In the genomic region with DNA sequence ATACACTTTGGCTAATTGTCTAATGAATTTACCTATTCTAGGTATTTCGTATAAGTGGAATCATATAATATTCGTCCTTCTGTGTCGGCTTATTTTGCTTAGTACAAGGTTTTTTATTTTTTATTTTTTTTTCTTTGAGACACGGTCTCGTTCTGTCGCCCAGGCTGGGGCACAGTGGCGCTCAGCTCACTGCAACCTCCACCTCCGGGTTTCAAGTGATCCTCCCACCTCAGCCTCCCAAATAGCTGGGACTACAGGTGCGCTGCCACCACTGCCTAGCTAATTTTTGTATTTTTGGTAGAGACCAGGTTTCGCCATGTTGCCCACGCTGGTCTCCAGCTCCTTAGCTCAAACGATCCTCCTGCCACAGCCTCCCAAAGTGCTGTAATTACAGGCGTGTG, we compare ENCODE assay signal across 8 cellular contexts. TPM values are rescaled to one million over a fixed set of nuclear protein-coding genes. Genes with fewer than 3 reads are reported as not detected.
DNase-seq lines count a peak whose midpoint lies in the region; ATAC-seq, FAIRE-seq and TF ChIP-seq lines count a peak whose summit lies in the region.

No MANE protein-coding gene starts in this region.

- no peaks in the 10 kb centered on the region for H3K9me2 ChIP-seq in GM23248 (ENCODE audit: insufficient read depth)

- in situ Hi-C loops in GM23248 (cut with MboI): no loop called here

- peak overlapping the region; percentile 87 for H3K4me2 ChIP-seq in GM23248 (ENCODE audit: unreplicated experiment)

- DNase-seq in GM23248 (no peak), WTC11 (ENCODE audit: low spot score) (no peak), foreskin fibroblast (no peak), frontal cortex (ENCODE audit: low spot score in 2 of 2) (no peak), NCI-H128 (lab: John Stamatoyannopoulos, UW; ENCODE audit: unreplicated experiment) (no peak)

- POLR2A ChIA-PET in WTC11 (lab: Charles Lee): interaction anchor here (0.6 to 4.7 kb wide), 8 partner anchors 9 to 441 kb away, joined by 3 to 60 read pairs (median 22); a partner anchor contains a TSS

- ATAC-seq in WTC11: no peak
- no peak for ATAC-seq in HG03342 (IDR thresholded peaks at IDR 0.05; ENCODE audit: unreplicated experiment)
- ATAC-seq in activated CD4-positive, CD25-positive, alpha-beta regulatory T cell treated with anti-CD3 and anti-CD28 coated beads, Interleukin-2, amount 50 U/mL, for 24 hours: no peak

- peak overlapping the region; percentile 97 for H3K4me3 Mint-ChIP-seq in WTC11

- WGBS in GM23248 (ENCODE audit: low coverage in 1 of 2, low lambda C conversion rate in 2 of 2, missing lambda C conversion rate in 2 of 2), 2 experiments: 70 to 72% methylated on average over 13 of the region's 13 CpGs

- H3K79me2 ChIP-seq in GM23248 (ENCODE audit: insufficient read depth): no peaks in the 10 kb centered on the region

- no peaks in the 10 kb centered on the region for H3K9me3 Mint-ChIP-seq in WTC11

- peak overlapping the region; percentile 90 for H2AFZ ChIP-seq in GM23248

- H3K9me3 ChIP-seq in GM23248 (ENCODE audit: low read depth): no peaks in the 10 kb centered on the region
- H3K9me3 ChIP-seq in skeletal muscle tissue (ENCODE audit: control insufficient read depth in 3 of 3, low read length in 3 of 3): no peaks in the 10 kb centered on the region

- H3K4me3 ChIP-seq in GM23248: peak overlapping the region; percentile 80
- H3K4me3 ChIP-seq in foreskin fibroblast (ENCODE audit: low read depth in 1 of 2, low read length in 2 of 2): peak overlapping the region; percentile 45 to 50
- H3K4me3 ChIP-seq in skeletal muscle tissue (ENCODE audit: low read length in 3 of 3): peak overlapping the region; percentile 75 to 87 (median 79)

- H3K9ac ChIP-seq in GM23248 (peak overlapping the region; percentile 96), skeletal muscle tissue (ENCODE audit: low read depth in 1 of 3, low read length in 3 of 3) (peak overlapping the region; percentile 96 to 99 (median 98))

- H4K20me1 ChIP-seq in GM23248 (ENCODE audit: insufficient read depth): no peaks in the 10 kb centered on the region

- H3K27me3 ChIP-seq in GM23248 (replicated peaks; ENCODE audit: insufficient read depth) (no peaks in the 10 kb centered on the region), skeletal muscle tissue (ENCODE audit: control insufficient read depth in 3 of 3, insufficient read depth in 3 of 3, low read length in 3 of 3) (no peaks in the 10 kb centered on the region)

- H3K27ac Mint-ChIP-seq in WTC11: peak overlapping the region; percentile 100

- FAIRE-seq in frontal cortex (lab: Jason Lieb, UNC): no peak

- H3K36me3 ChIP-seq in GM23248 (ENCODE audit: low read depth): no peaks in the 10 kb centered on the region
- no peaks in the 10 kb centered on the region for H3K36me3 ChIP-seq in skeletal muscle tissue (ENCODE audit: control insufficient read depth in 3 of 3, insufficient read depth in 3 of 3, low read length in 3 of 3)

- peaks cover 11% of the 10 kb centered on the region for H3F3A ChIP-seq in GM23248 (ENCODE audit: insufficient read depth)

- TF ChIP-seq CTCF in WTC11 (IDR thresholded peaks at IDR 0.05) (no peak), foreskin fibroblast (IDR thresholded peaks at IDR 0.05; ENCODE audit: low read depth, low read length) (no peak)

- H3K36me3 Mint-ChIP-seq in WTC11: no peaks in the 10 kb centered on the region

- CTCF ChIA-PET in WTC11 (lab: Charles Lee): interaction anchor here (0.7 to 2.1 kb wide), 6 partner anchors 16 to 1341 kb away, joined by 3 to 11 read pairs (median 6); a partner anchor contains a TSS

- H3K4me1 Mint-ChIP-seq in WTC11: peaks cover 51% of the 10 kb centered on the region

- no peaks in the 10 kb centered on the region; the same call in 1 of the 2 replicates for H3K27me3 Mint-ChIP-seq in WTC11 (ENCODE audit: low read depth)

- H3K27ac ChIP-seq in GM23248 (peak overlapping the region; percentile 94), skeletal muscle tissue (ENCODE audit: low read depth, low read length) (peak overlapping the region; percentile 100)

- H3K4me1 ChIP-seq in GM23248 (ENCODE audit: insufficient read depth): 0 out of 2 replicates have a peak, but pooled peaks cover 5% of the 10 kb centered on the region
- H3K4me1 ChIP-seq in skeletal muscle tissue (ENCODE audit: control insufficient read depth in 3 of 3, insufficient read depth in 3 of 3, low read length in 3 of 3): peaks cover 36 to 42% (median 38%) of the 10 kb centered on the region in 3 donors

TF ChIP-seq in WTC11, 78 proteins besides CTCF, POLR2A, EP300 and RAD21:
- no peak for TF ChIP-seq CREM (CRISPR knock-in tag; IDR thresholded peaks at IDR 0.05)
- no peak for TF ChIP-seq TEAD4 (CRISPR knock-in tag; IDR thresholded peaks at IDR 0.05)

RNA-seq across cellular contexts. Expression of a gene that starts 38.2 kb away (rescaled TPM):
- total RNA-seq in GM23248 (2014; rRNA removed; shearing (Covaris generic)): 23.8 and 29.8 TPM in 2 replicates
- polyA plus RNA-seq in GM23248 (2016; fragmentation: Nextera tagmentation; extraction: Ambion mirVana): 163 and 167 TPM in 2 replicates
- total RNA-seq in WTC11 (2021) (489 to 528 TPM (median 518 TPM) in 3 replicates), skeletal muscle tissue (45.4 TPM), frontal cortex (30.6 TPM)

Comparison
In these comparisons a context has a peak if more than half of its experiments do, and no peak if none do; other contexts are left out.
1. RNA of a gene that starts 38.2 kb away (total RNA-seq): 489 to 528 TPM in WTC11; 45.4 TPM in skeletal muscle tissue (single experiment), 30.6 TPM in frontal cortex (single experiment) and 23.8 to 29.8 TPM in GM23248; every median in the first group is over 10 times any median in the second.
2. Peak in every context shown above with its lines, with median percentiles within 50 percentile points of each other: H3K4me3 ChIP-seq.